In the genomic region with DNA sequence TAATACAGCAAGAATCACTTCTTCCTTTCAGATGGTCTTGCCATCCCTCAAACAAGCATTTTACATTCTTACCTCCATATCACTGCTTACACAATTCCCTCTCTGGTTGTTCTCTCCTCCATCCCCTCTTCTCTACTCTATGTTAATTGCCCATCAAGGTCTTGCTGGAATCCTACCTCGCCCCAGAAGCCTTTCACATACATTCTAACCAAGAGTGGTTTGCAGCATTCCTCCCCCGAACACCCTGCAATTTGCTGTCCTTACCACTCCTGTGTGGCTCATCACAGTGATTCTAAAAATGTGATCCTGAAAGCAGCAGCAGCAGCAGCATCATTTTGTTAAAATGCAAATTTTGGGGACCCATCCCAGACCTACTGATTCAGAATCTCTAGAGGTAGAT, we compare ENCODE assay signal across 19 cellular contexts. TPM values are rescaled to one million over a fixed set of nuclear protein-coding genes. Genes with fewer than 3 reads are reported as not detected.
DNase-seq lines count a peak whose midpoint lies in the region; ATAC-seq and TF ChIP-seq lines count a peak whose summit lies in the region.
"Had no signal": no experiment of that assay in that cellular context is flagged by ENCODE, and none has a peak within 500 bp of the region (broad histone marks: within the 10 kb centered on the region; RNA-seq: fewer than 3 reads in every experiment).

No MANE protein-coding gene starts in this region.

- no peak overlapping the region for H3K4me3 ChIP-seq in neural progenitor cell
- no peak overlapping the region for H3K4me3 ChIP-seq in tibial artery
- H3K4me3 ChIP-seq: PC-9 had no signal

- WGBS in H9 (ENCODE audit: extremely low coverage, insufficient read length, low lambda C conversion rate) = no CpG with 5 or more reads among the region's 2 CpGs

- no peak overlapping the region for H2BK120ac ChIP-seq in H9 (ENCODE audit: low read depth, low read length, poor library complexity, severe bottlenecking)

- no peak overlapping the region for H2BK15ac ChIP-seq in H9 (ENCODE audit: low read depth, low read length)

- H3K9me3 ChIP-seq in H9 (ENCODE audit: control insufficient read depth, low read depth, low read length) = no peaks in the 10 kb centered on the region
- peaks cover 5% of the 10 kb centered on the region for H3K9me3 ChIP-seq in neural progenitor cell (ENCODE audit: low read depth)
- H3K9me3 ChIP-seq in tibial artery = no peaks in the 10 kb centered on the region
- H3K9me3 ChIP-seq: BE2C, Caco-2 had no signal

- DNase-seq in H9 (peak; percentile 43), WTC11 (ENCODE audit: low spot score) (peak; percentile 29), iPS DF 19.7 (ENCODE audit: low read depth, low spot score) (peak; percentile 77), neural progenitor cell (ENCODE audit: low spot score) (no peak), immature natural killer cell (no peak), tibial artery (no peak)
- no peak for DNase-seq in activated T-cell treated with anti-CD3 and anti-CD28 coated beads, Interleukin-2, amount 50 U/mL, for 4 hours
- DNase-seq: BE2C; Caco-2; CD4-positive, alpha-beta T cell; HFFc6; NCI-H187 treated with DMSO at 0.1 percent for 48 hours; NCI-H226; NCI-H524; NCI-H82; PC-9; SIG-M5 had no signal

- no peak overlapping the region for H4K5ac ChIP-seq in H9 (ENCODE audit: insufficient read length, low read depth, low read length)

- no peak overlapping the region for H3K14ac ChIP-seq in H9 (ENCODE audit: insufficient read depth, low read length)

- H4K91ac ChIP-seq in H9 (ENCODE audit: insufficient read length, low read depth, low read length) = no peak overlapping the region

- POLR2A ChIA-PET in WTC11 (lab: Charles Lee) = no interaction called here

- H3K27me3 ChIP-seq in H9 (ENCODE audit: insufficient read depth, low read length) (no peaks in the 10 kb centered on the region), neural progenitor cell (no peaks in the 10 kb centered on the region), tibial artery (no peaks in the 10 kb centered on the region)
- H3K27me3 ChIP-seq: BE2C had no signal

- H2BK12ac ChIP-seq in H9 (ENCODE audit: insufficient read length, low read depth, low read length) = no peak overlapping the region

- CTCF ChIA-PET in WTC11 (lab: Charles Lee) = interaction anchor here (1.3 kb wide), 1 partner anchor 24 kb away, joined by 3 read pairs; no protein-coding TSS in a partner anchor

- H3K9ac ChIP-seq in H9 (ENCODE audit: extremely low read depth, insufficient read length, low read length) = no peak overlapping the region
- no peak overlapping the region for H3K9ac ChIP-seq in neural progenitor cell

- no peaks in the 10 kb centered on the region for H3K27me3 Mint-ChIP-seq in H9 (ENCODE audit: low read depth)
- H3K27me3 Mint-ChIP-seq in WTC11 (ENCODE audit: low read depth) = no peaks in the 10 kb centered on the region
- no peaks in the 10 kb centered on the region for H3K27me3 Mint-ChIP-seq in neural progenitor cell (ENCODE audit: insufficient read depth, low read depth)
- no peaks in the 10 kb centered on the region for H3K27me3 Mint-ChIP-seq in immature natural killer cell (ENCODE audit: low read depth in 3 of 3)
- no peaks in the 10 kb centered on the region for H3K27me3 Mint-ChIP-seq in activated T-cell treated with anti-CD3 and anti-CD28 coated beads, Interleukin-2, amount 50 U/mL, for 4 hours (ENCODE audit: low read depth)
- H3K27me3 Mint-ChIP-seq: CD4-positive, alpha-beta T cell had no signal

- H3K79me2 ChIP-seq in H9 (ENCODE audit: insufficient read depth, low read length) = peaks cover 7% of the 10 kb centered on the region; the same call in 1 of the 2 replicates
- no peaks in the 10 kb centered on the region for H3K79me2 ChIP-seq in neural progenitor cell (ENCODE audit: low read depth)

- no peak overlapping the region for H4K8ac ChIP-seq in H9 (replicated peaks; ENCODE audit: insufficient read length, low read depth, low read length)

- peak overlapping the region; percentile 3 for H3K4me2 ChIP-seq in H9 (ENCODE audit: insufficient read depth, insufficient read length, low read length)
- H3K4me2 ChIP-seq in neural progenitor cell = peak overlapping the region; percentile 7
- H3K4me2 ChIP-seq: PC-9 had no signal

- no peaks in the 10 kb centered on the region for H3K79me1 ChIP-seq in H9 (ENCODE audit: insufficient read depth, low read depth, low read length, poor library complexity, severe bottlenecking)

- peaks cover 1 to 2% of the 10 kb centered on the region in 2 experiments; a peak in 2 of 5 replicates for H3K9me3 Mint-ChIP-seq in H9
- H3K9me3 Mint-ChIP-seq in WTC11 = no peaks in the 10 kb centered on the region
- H3K9me3 Mint-ChIP-seq in neural progenitor cell = no peaks in the 10 kb centered on the region
- no peaks in the 10 kb centered on the region for H3K9me3 Mint-ChIP-seq in immature natural killer cell
- no peaks in the 10 kb centered on the region for H3K9me3 Mint-ChIP-seq in activated T-cell treated with anti-CD3 and anti-CD28 coated beads, Interleukin-2, amount 50 U/mL, for 4 hours
- H3K9me3 Mint-ChIP-seq: CD4-positive, alpha-beta T cell; HFFc6 had no signal

- H2AFZ ChIP-seq in H9 (ENCODE audit: low read length) = no peak overlapping the region
- peak overlapping the region; percentile 66 for H2AFZ ChIP-seq in neural progenitor cell (replicated peaks)
- H2AFZ ChIP-seq: PC-9 had no signal

- no peak overlapping the region for H2BK20ac ChIP-seq in H9 (ENCODE audit: low read depth, low read length, poor library complexity, severe bottlenecking)

- H3K4me1 Mint-ChIP-seq in H9 = peaks cover 5 to 12% of the 10 kb centered on the region in 2 experiments
- H3K4me1 Mint-ChIP-seq in WTC11 = peaks cover 19% of the 10 kb centered on the region
- H3K4me1 Mint-ChIP-seq in neural progenitor cell = no peaks in the 10 kb centered on the region
- peaks cover 7 to 20% of the 10 kb centered on the region in 2 donors for H3K4me1 Mint-ChIP-seq in immature natural killer cell
- H3K4me1 Mint-ChIP-seq in activated T-cell treated with anti-CD3 and anti-CD28 coated beads, Interleukin-2, amount 50 U/mL, for 4 hours (ENCODE audit: low read depth) = peaks cover 11% of the 10 kb centered on the region

- H4K20me1 ChIP-seq in H9 (ENCODE audit: control insufficient read depth, insufficient read depth, insufficient read length) (no peaks in the 10 kb centered on the region), neural progenitor cell (ENCODE audit: low read depth) (no peaks in the 10 kb centered on the region)

- H2AK5ac ChIP-seq in H9 (ENCODE audit: insufficient read length, low read length) = no peak overlapping the region

- peak overlapping the region; percentile 69 for H3K27ac ChIP-seq in H9 (ENCODE audit: insufficient read length, low read depth, low read length)
- no peak overlapping the region for H3K27ac ChIP-seq in neural progenitor cell
- no peak overlapping the region for H3K27ac ChIP-seq in tibial artery
- H3K27ac ChIP-seq: PC-9, RWPE1 had no signal

- no peak overlapping the region for H2BK5ac ChIP-seq in H9 (ENCODE audit: insufficient read length, low read length)

- peaks cover 0 to 2% (median 0%) of the 10 kb centered on the region in 3 experiments; a peak in 1 of 7 replicates for H3K36me3 Mint-ChIP-seq in H9 (ENCODE audit: insufficient read depth in 1 of 3, low read depth in 3 of 3)
- H3K36me3 Mint-ChIP-seq in WTC11 = 0 out of 2 replicates have a peak, but pooled peaks cover 3% of the 10 kb centered on the region
- H3K36me3 Mint-ChIP-seq in neural progenitor cell = peaks cover 3% of the 10 kb centered on the region
- no peaks in the 10 kb centered on the region for H3K36me3 Mint-ChIP-seq in immature natural killer cell
- peaks cover 4% of the 10 kb centered on the region for H3K36me3 Mint-ChIP-seq in activated T-cell treated with anti-CD3 and anti-CD28 coated beads, Interleukin-2, amount 50 U/mL, for 4 hours (ENCODE audit: insufficient read depth)

- no peak overlapping the region for H3K4ac ChIP-seq in H9 (ENCODE audit: low read depth, low read length)

- H3K4me1 ChIP-seq in H9 (ENCODE audit: insufficient read depth, low read length) = peaks cover 26% of the 10 kb centered on the region; the same call in 1 of the 2 replicates
- peaks cover 35% of the 10 kb centered on the region for H3K4me1 ChIP-seq in neural progenitor cell
- peaks cover 0 to 5% (median 0%) of the 10 kb centered on the region in 4 donors for H3K4me1 ChIP-seq in tibial artery

- H3K18ac ChIP-seq in H9 (ENCODE audit: insufficient read length, low read depth, low read length) = no peak overlapping the region

- intact Hi-C loops in tibial artery (cut with DNase I; ENCODE audit: low total_unique reads) = no loop called here

- ATAC-seq in WTC11 = peak; percentile 78
- ATAC-seq in activated T-cell treated with anti-CD3 and anti-CD28 coated beads, Interleukin-2, amount 50 U/mL, for 4 hours = no peak
- ATAC-seq: SK-N-SH treated with all-trans-retinoic acid at 6 μM for 48 hours had no signal

- H3K23me2 ChIP-seq in H9 (ENCODE audit: insufficient read length, low read depth, low read length, poor library complexity, severe bottlenecking) = peaks cover 4% of the 10 kb centered on the region

- no peak overlapping the region for H3K4me3 Mint-ChIP-seq in H9
- H3K4me3 Mint-ChIP-seq in WTC11 = no peak overlapping the region
- no peak overlapping the region for H3K4me3 Mint-ChIP-seq in neural progenitor cell
- H3K4me3 Mint-ChIP-seq in immature natural killer cell = no peak overlapping the region
- no peak overlapping the region for H3K4me3 Mint-ChIP-seq in activated T-cell treated with anti-CD3 and anti-CD28 coated beads, Interleukin-2, amount 50 U/mL, for 4 hours
- H3K4me3 Mint-ChIP-seq: CD4-positive, alpha-beta T cell; HFFc6 had no signal

- H3F3A ChIP-seq in neural progenitor cell (ENCODE audit: low read depth) = peaks cover 33% of the 10 kb centered on the region

- H3K27ac Mint-ChIP-seq in H9 = no peak overlapping the region
- H3K27ac Mint-ChIP-seq in WTC11 = no peak overlapping the region
- no peak overlapping the region for H3K27ac Mint-ChIP-seq in neural progenitor cell
- no peak overlapping the region for H3K27ac Mint-ChIP-seq in immature natural killer cell
- H3K27ac Mint-ChIP-seq: CD4-positive, alpha-beta T cell; HFFc6 had no signal

- no peak overlapping the region for H3T11ph ChIP-seq in H9 (ENCODE audit: low read length)

- no peak overlapping the region for H3K56ac ChIP-seq in H9 (ENCODE audit: insufficient read length, low read depth, low read length)

- TF ChIP-seq CTCF in H9 (conservative IDR thresholded peaks at IDR 0.05) = no peak
- TF ChIP-seq CTCF in WTC11 (IDR thresholded peaks at IDR 0.05) = no peak
- no peak for TF ChIP-seq CTCF in neural progenitor cell (IDR thresholded peaks at IDR 0.05)
- TF ChIP-seq CTCF in tibial artery (IDR thresholded peaks at IDR 0.05) = no peak

- H3K36me3 ChIP-seq in neural progenitor cell (peaks cover 5% of the 10 kb centered on the region), tibial artery (no peaks in the 10 kb centered on the region)
- H3K36me3 ChIP-seq: BE2C had no signal

- H3K23ac ChIP-seq in H9 (ENCODE audit: insufficient read length, low read depth, low read length) = no peak overlapping the region

TF ChIP-seq in WTC11, 78 proteins besides CTCF, POLR2A, EP300 and RAD21 (continues in another document):
- TF ChIP-seq ZNF232 (CRISPR knock-in tag; IDR thresholded peaks at IDR 0.05) = no peak
- no peak for TF ChIP-seq JUN (CRISPR knock-in tag; IDR thresholded peaks at IDR 0.05)

RNA-seq across cellular contexts. Expression of a gene that starts 30.6 kb away (rescaled TPM):
- total RNA-seq in H9 (2021) (10.2 and 15.9 TPM in 2 replicates), WTC11 (2021) (50.3 to 53.0 TPM (median 51.9 TPM) in 3 replicates), neural progenitor cell (ENCODE audit: low replicate concordance) (3.0 and 5.0 TPM in 2 replicates)
- polyA plus RNA-seq in immature natural killer cell = 10 to 100 TPM in 2 of 3 donors, 1 to 10 TPM in 1; 4.7 to 28.9 (median 13.7) TPM
- 10 to 100 TPM; 12.9 to 15.4 (median 13.5) TPM for total RNA-seq in activated T-cell treated with anti-CD3 and anti-CD28 coated beads, Interleukin-2, amount 50 U/mL, for 4 hours

Comparison
In these comparisons a context has a peak if more than half of its experiments do, and no peak if none do; other contexts are left out.
1. DNase-seq: peak in H9 (single experiment), WTC11 (single experiment) and iPS DF 19.7 (single experiment); none in neural progenitor cell (single experiment), immature natural killer cell (0 of 3), activated T-cell treated with anti-CD3 and anti-CD28 coated beads, Interleukin-2, amount 50 U/mL, for 4 hours (single experiment) and tibial artery (0 of 2).